Comparison of ENCODE assay signal across 17 cellular contexts in genomic region chr4:26145212-26145611, GRCh38.
DNase-seq lines count a peak whose midpoint lies in the region; ATAC-seq, FAIRE-seq and TF ChIP-seq lines count a peak whose summit lies in the region.
"Had no signal": no experiment of that assay in that cellular context is flagged by ENCODE, and none has a peak within 500 bp of the region (broad histone marks: within the 10 kb centered on the region; RNA-seq: fewer than 3 reads in every experiment).

No MANE protein-coding gene starts in this region.

- CTCF ChIA-PET in activated CD4-positive, alpha-beta memory T cell treated with anti-CD3 and anti-CD28 coated beads, Interleukin-2, amount 10 ng/mL, durations not matched to agents 7 days and 5 days (lab: Charles Lee), result interaction anchor here (1.0 kb wide), 1 partner anchor 63 kb away, joined by 3 read pairs; no protein-coding TSS in a partner anchor
- CTCF ChIA-PET in RWPE1 (lab: Yijun Ruan, JAX), result no interaction called here

- DNase-seq in activated CD4-positive, CD25-positive, alpha-beta regulatory T cell (lab: John Stamatoyannopoulos, UW), result no peak
- DNase-seq in GM12892 (ENCODE audit: insufficient read length) (no peak), progenitor cell of endocrine pancreas (ENCODE audit: low spot score, unreplicated experiment) (no peak), inferior parietal cortex (ENCODE audit: extremely low spot score) (no peak), RWPE1 (ENCODE audit: low spot score) (no peak)
- no peak for DNase-seq in activated CD4-positive, alpha-beta memory T cell treated with anti-CD3 and anti-CD28 coated beads, Interleukin-2, amount 10 ng/mL, durations not matched to agents 7 days and 5 days
- DNase-seq: activated CD4-positive, alpha-beta T cell treated with anti-CD3 and anti-CD28 coated beads, Interleukin-2, amount 50 U/mL, for 48 hours; activated naive CD4-positive, alpha-beta T cell; body of pancreas; esophagus squamous epithelium; kidney; midbrain; occipital lobe; upper lobe of left lung had no signal

- TF ChIP-seq CTCF in progenitor cell of endocrine pancreas (IDR thresholded peaks at IDR 0.05; ENCODE audit: unreplicated experiment) (no peak), RWPE1 (conservative IDR thresholded peaks at IDR 0.05; ENCODE audit: low read depth) (no peak)

- peaks cover 72% of the 10 kb centered on the region for H3K4me1 Mint-ChIP-seq in activated CD4-positive, alpha-beta memory T cell treated with anti-CD3 and anti-CD28 coated beads, Interleukin-2, amount 10 ng/mL, durations not matched to agents 7 days and 5 days
- peaks cover 24% of the 10 kb centered on the region for H3K4me1 Mint-ChIP-seq in progenitor cell of endocrine pancreas (ENCODE audit: low read depth)

- H3K9me3 Mint-ChIP-seq in activated CD4-positive, alpha-beta memory T cell treated with anti-CD3 and anti-CD28 coated beads, Interleukin-2, amount 10 ng/mL, durations not matched to agents 7 days and 5 days, result peaks cover 29% of the 10 kb centered on the region
- H3K9me3 Mint-ChIP-seq in progenitor cell of endocrine pancreas (ENCODE audit: low read depth), result no peaks in the 10 kb centered on the region

- no peak overlapping the region for H3K27ac ChIP-seq in RWPE1

- no peaks in the 10 kb centered on the region for H3K27me3 Mint-ChIP-seq in activated CD4-positive, alpha-beta memory T cell treated with anti-CD3 and anti-CD28 coated beads, Interleukin-2, amount 10 ng/mL, durations not matched to agents 7 days and 5 days
- H3K27me3 Mint-ChIP-seq in progenitor cell of endocrine pancreas, result peaks cover 3% of the 10 kb centered on the region

- FAIRE-seq in GM12892 (lab: Jason Lieb, UNC), result peak; percentile 44
- FAIRE-seq: G401.6, kidney had no signal

- peaks cover 51% of the 10 kb centered on the region for H3K36me3 Mint-ChIP-seq in activated CD4-positive, alpha-beta memory T cell treated with anti-CD3 and anti-CD28 coated beads, Interleukin-2, amount 10 ng/mL, durations not matched to agents 7 days and 5 days (ENCODE audit: low read depth)
- no peaks in the 10 kb centered on the region for H3K36me3 Mint-ChIP-seq in progenitor cell of endocrine pancreas (ENCODE audit: insufficient read depth)

- no peak for TF ChIP-seq POLR2A in GM12892 (IDR thresholded peaks at IDR 0.05; ENCODE audit: low read depth, low read length)

- H3K27ac Mint-ChIP-seq in activated CD4-positive, alpha-beta memory T cell treated with anti-CD3 and anti-CD28 coated beads, Interleukin-2, amount 10 ng/mL, durations not matched to agents 7 days and 5 days, result peak overlapping the region; percentile 78
- peak overlapping the region; percentile 12 for H3K27ac Mint-ChIP-seq in progenitor cell of endocrine pancreas

- ATAC-seq in activated CD4-positive, CD25-positive, alpha-beta regulatory T cell treated with anti-CD3 and anti-CD28 coated beads, Interleukin-2, amount 50 U/mL, for 24 hours, result peak; percentile 32 to 69
- ATAC-seq in HG03135 (IDR thresholded peaks at IDR 0.05; ENCODE audit: unreplicated experiment), result no peak
- ATAC-seq: body of pancreas had no signal

- POLR2A ChIA-PET in activated CD4-positive, alpha-beta memory T cell treated with anti-CD3 and anti-CD28 coated beads, Interleukin-2, amount 10 ng/mL, durations not matched to agents 7 days and 5 days (lab: Charles Lee), result interaction anchor here (0.9 to 2.6 kb wide), 6 partner anchors 10 to 173 kb away, joined by 3 to 13 read pairs (median 4); no protein-coding TSS in a partner anchor
- POLR2A ChIA-PET in RWPE1 (lab: Yijun Ruan, JAX; ENCODE audit: low non-redundant PET), result no interaction called here

- peak overlapping the region; percentile 38 for H3K4me3 Mint-ChIP-seq in activated CD4-positive, alpha-beta memory T cell treated with anti-CD3 and anti-CD28 coated beads, Interleukin-2, amount 10 ng/mL, durations not matched to agents 7 days and 5 days
- H3K4me3 Mint-ChIP-seq in progenitor cell of endocrine pancreas (ENCODE audit: low read depth), result no peak overlapping the region
